In genomic region chr11:63529373-63529772, GRCh38 we compare ENCODE assay signal across 9 cellular contexts. TPM values are rescaled to one million over a fixed set of nuclear protein-coding genes. Genes with fewer than 3 reads are reported as not detected.
"Had no signal": no experiment of that assay in that cellular context is flagged by ENCODE, and none has a peak within 500 bp of the region (broad histone marks: within the 10 kb centered on the region; RNA-seq: fewer than 3 reads in every experiment).

No MANE protein-coding gene starts in this region.

RNA-seq across cellular contexts. Expression of gene LGALS12, which starts 23.5 kb away (rescaled TPM):
- total RNA-seq: activated CD4-positive, alpha-beta T cell treated with anti-CD3 and anti-CD28 coated beads, Interleukin-2, amount 10 ng/mL, durations not matched to agents 24 days and 14 days; ascending aorta; chondrocyte; dermis microvascular lymphatic vessel endothelial cell; esophagus mucosa; mammary epithelial cell; prostate gland; ureter had no signal
- polyA plus RNA-seq: mammary epithelial cell had no signal

RNA-seq across cellular contexts. Expression of gene PLAAT2, which starts 33.8 kb away (rescaled TPM):
- total RNA-seq: activated CD4-positive, alpha-beta T cell treated with anti-CD3 and anti-CD28 coated beads, Interleukin-2, amount 10 ng/mL, durations not matched to agents 24 days and 14 days; ascending aorta; chondrocyte; dermis microvascular lymphatic vessel endothelial cell; subcutaneous adipose tissue had no signal

RNA-seq across cellular contexts. Expression of gene PLAAT5, which starts 38.4 kb away (rescaled TPM):
- total RNA-seq: activated CD4-positive, alpha-beta T cell treated with anti-CD3 and anti-CD28 coated beads, Interleukin-2, amount 10 ng/mL, durations not matched to agents 24 days and 14 days; dermis microvascular lymphatic vessel endothelial cell had no signal
- polyA plus RNA-seq: mammary epithelial cell had no signal
